9 cellular contexts compared by ENCODE assay signal in the genomic region with DNA sequence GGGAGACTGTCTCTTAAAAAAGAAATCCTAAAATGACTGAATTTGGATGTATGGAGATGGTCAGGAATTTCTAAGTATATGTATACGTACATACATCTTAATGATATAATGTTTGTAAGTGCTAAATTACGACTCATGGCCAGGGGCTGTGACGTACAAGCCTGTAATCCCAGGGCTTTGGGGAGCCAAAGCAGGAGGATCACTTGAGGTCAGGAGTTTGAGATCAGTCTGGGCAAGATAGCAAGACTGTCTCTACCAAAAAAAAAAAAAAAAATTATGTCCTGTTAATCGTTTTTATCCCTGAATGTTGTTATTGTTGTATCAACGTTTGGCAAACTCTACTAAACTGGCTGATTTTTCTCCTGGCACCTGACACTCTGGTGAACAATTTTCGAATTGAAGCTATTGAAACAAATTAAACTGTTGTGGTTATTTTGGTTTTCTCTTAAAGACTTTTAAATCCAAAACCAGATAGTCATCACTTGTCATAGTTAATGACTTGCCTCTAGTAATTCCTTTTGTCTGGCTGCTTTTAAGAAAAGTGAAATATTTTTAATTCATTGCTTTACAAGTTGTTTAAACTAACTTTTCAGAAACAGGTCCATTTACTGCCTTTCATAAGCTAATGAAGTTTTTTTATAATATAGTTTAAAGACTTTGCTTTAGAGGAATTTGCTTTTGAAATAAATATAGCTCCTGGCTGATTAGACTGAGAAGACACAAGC. TPM values are rescaled to one million over a fixed set of nuclear protein-coding genes. Genes with fewer than 3 reads are reported as not detected.
DNase-seq lines count a peak whose midpoint lies in the region; ATAC-seq and TF ChIP-seq lines count a peak whose summit lies in the region.
"Had no signal": no experiment of that assay in that cellular context is flagged by ENCODE, and none has a peak within 500 bp of the region (broad histone marks: within the 10 kb centered on the region; RNA-seq: fewer than 3 reads in every experiment).

No MANE protein-coding gene starts in this region.

- POLR2A ChIA-PET in OCI-LY7 (lab: Charles Lee): interaction anchor here (0.7 to 1.8 kb wide), 6 partner anchors 9 to 1186 kb away, joined by 3 to 7 read pairs (median 4); no protein-coding TSS in a partner anchor

- DNase-seq in EL (peak; percentile 50), OCI-LY7 (ENCODE audit: low spot score) (no peak), NCI-H2171 treated with DMSO at 0.1 percent for 48 hours (lab: John Stamatoyannopoulos, UW) (no peak), epidermal melanocyte (ENCODE audit: insufficient read length, low spot score) (no peak)
- DNase-seq: NCI-H748 treated with DMSO at 0.1 percent for 48 hours had no signal

- no peak for TF ChIP-seq CTCF in OCI-LY7 (conservative IDR thresholded peaks at IDR 0.05; ENCODE audit: low read length)
- no peak for TF ChIP-seq CTCF in brain (conservative IDR thresholded peaks at IDR 0.05)
- no peak for TF ChIP-seq CTCF in neutrophil (IDR thresholded peaks at IDR 0.05)

- peak overlapping the region in 3 of 5 experiments; percentile 4 to 56 (median 28) for H3K27ac Mint-ChIP-seq in brain

- CTCF ChIA-PET in OCI-LY7 (lab: Charles Lee; ENCODE audit: unreplicated experiment): interaction anchor here (0.5 to 0.6 kb wide), 2 partner anchors 19 to 68 kb away, joined by 3 to 4 read pairs; no protein-coding TSS in a partner anchor

- H3K9me3 Mint-ChIP-seq in brain: peaks cover 0 to 1% (median 0%) of the 10 kb centered on the region in 5 experiments

- no peaks in the 10 kb centered on the region for H3K27me3 Mint-ChIP-seq in brain

- no peak overlapping the region for H2AFZ ChIP-seq in OCI-LY7 (ENCODE audit: low read length)

- peaks cover 98% of the 10 kb centered on the region for H3K4me1 Mint-ChIP-seq in brain

- peak overlapping the region; percentile 17; the same call in 1 of the 2 replicates for H3K4me2 ChIP-seq in OCI-LY7 (ENCODE audit: low read length)

- intact Hi-C loops in OCI-LY7 (cut with micrococcal nuclease; ENCODE audit: unreplicated experiment): loop anchor here (10.0 kb wide), 1 partner anchor 445 kb away; a partner anchor contains a TSS

- H3K27ac ChIP-seq in OCI-LY7 (ENCODE audit: low read depth, low read length, poor library complexity, severe bottlenecking) (no peak overlapping the region), neutrophil (peak overlapping the region; percentile 0)

- no peak overlapping the region for H3K4me3 ChIP-seq in OCI-LY7 (ENCODE audit: low read depth, low read length, poor library complexity, severe bottlenecking)
- H3K4me3 ChIP-seq in neutrophil (ENCODE audit: low read depth in 1 of 2, low read length in 1 of 2): no peak overlapping the region

- peaks cover 41% of the 10 kb centered on the region for H3K4me1 ChIP-seq in OCI-LY7 (ENCODE audit: insufficient read depth, low read length, poor library complexity, severe bottlenecking)
- H3K4me1 ChIP-seq in neutrophil (ENCODE audit: control insufficient read depth in 1 of 2, insufficient read depth in 1 of 2, low read depth in 1 of 2, low read length in 1 of 2): peaks cover 16 to 19% of the 10 kb centered on the region in 2 experiments

- H3K9me3 ChIP-seq in OCI-LY7 (ENCODE audit: low read length) (no peaks in the 10 kb centered on the region), neutrophil (no peaks in the 10 kb centered on the region)

- H3K27me3 ChIP-seq in neutrophil: no peaks in the 10 kb centered on the region

- ATAC-seq in GM21786 (IDR thresholded peaks at IDR 0.05; ENCODE audit: unreplicated experiment) (no peak), HG03521 (IDR thresholded peaks at IDR 0.05; ENCODE audit: unreplicated experiment) (no peak)

- H3K36me3 Mint-ChIP-seq in brain: peaks cover 62% of the 10 kb centered on the region

- peaks cover 95% of the 10 kb centered on the region for H3K79me2 ChIP-seq in OCI-LY7 (ENCODE audit: insufficient read depth, low read depth, low read length)

- H3K9me2 ChIP-seq in OCI-LY7 (ENCODE audit: insufficient read depth, low read length): no peaks in the 10 kb centered on the region

- peak overlapping the region; percentile 39 to 65 (median 58) for H3K4me3 Mint-ChIP-seq in brain

- no TSS peak for BruUV-seq in OCI-LY7 (replicated peaks; lab: Mats Ljungman, UMichigan)

- H3K36me3 ChIP-seq in OCI-LY7 (ENCODE audit: insufficient read depth, low read length) (peaks cover 80% of the 10 kb centered on the region), neutrophil (peaks cover 45% of the 10 kb centered on the region)

- H4K20me1 ChIP-seq in OCI-LY7 (ENCODE audit: insufficient read depth, low read length): peaks cover 70% of the 10 kb centered on the region

RNA-seq across cellular contexts. Expression of a gene that starts 7.0 kb away (rescaled TPM):
- total RNA-seq in OCI-LY7 (2014; rRNA removed; shearing (Covaris generic)): 152 and 276 TPM in 2 replicates
- total RNA-seq in OCI-LY7 (2022): 284 and 286 TPM in 2 replicates
- polyA plus RNA-seq in brain (ENCODE audit: insufficient read depth, low read depth, low replicate concordance): 374 TPM
